In genomic region chr1:175204285-175204684, GRCh38 we compare ENCODE assay signal across 11 cellular contexts. TPM values are rescaled to one million over a fixed set of nuclear protein-coding genes. Genes with fewer than 3 reads are reported as not detected.
DNase-seq lines count a peak whose midpoint lies in the region; ATAC-seq, FAIRE-seq and TF ChIP-seq lines count a peak whose summit lies in the region.
"Had no signal": no experiment of that assay in that cellular context is flagged by ENCODE, and none has a peak within 500 bp of the region (broad histone marks: within the 10 kb centered on the region; RNA-seq: fewer than 3 reads in every experiment).

No MANE protein-coding gene starts in this region.

- ATAC-seq in GM19351 (IDR thresholded peaks at IDR 0.05; ENCODE audit: unreplicated experiment) (peak; percentile 82), HG03025 (IDR thresholded peaks at IDR 0.05; ENCODE audit: low FRiP score, unreplicated experiment) (peak; percentile 87)
- ATAC-seq in activated naive CD8-positive, alpha-beta T cell treated with anti-CD3 and anti-CD28 coated beads, Interleukin-2, amount 50 U/mL, for 24 hours, result peak; percentile 78

- H3K9me3 ChIP-seq in Caco-2, result no peaks in the 10 kb centered on the region
- H3K9me3 ChIP-seq: heart right ventricle had no signal

- peak; percentile 75 for DNase-seq in GM12865 (ENCODE audit: low read depth)
- no peak for DNase-seq in activated naive CD8-positive, alpha-beta T cell treated with anti-CD3 and anti-CD28 coated beads, Interleukin-2, amount 50 U/mL, for 24 hours
- DNase-seq in SK-N-DZ (ENCODE audit: low spot score), result no peak
- no peak for DNase-seq in Caco-2
- DNase-seq in HTR-8/SVneo (ENCODE audit: insufficient read length, low spot score), result no peak
- DNase-seq in NCI-H524 treated with DMSO at 0.1 percent for 48 hours (lab: John Stamatoyannopoulos, UW), result no peak
- DNase-seq: heart right ventricle, NCI-H2107 had no signal

- no peaks in the 10 kb centered on the region for H3K9me3 Mint-ChIP-seq in activated naive CD8-positive, alpha-beta T cell treated with anti-CD3 and anti-CD28 coated beads, Interleukin-2, amount 50 U/mL, for 24 hours
- no peaks in the 10 kb centered on the region for H3K9me3 Mint-ChIP-seq in Caco-2 (ENCODE audit: unreplicated experiment)

- no peaks in the 10 kb centered on the region for H3K4me1 ChIP-seq in Caco-2
- H3K4me1 ChIP-seq: parathyroid adenoma had no signal

- no peaks in the 10 kb centered on the region for H3K36me3 ChIP-seq in Caco-2 (ENCODE audit: control insufficient read depth, insufficient read depth, low read length)
- H3K36me3 ChIP-seq: heart right ventricle had no signal

- CTCF ChIA-PET in Caco-2 (lab: Charles Lee), result no interaction called here

- FAIRE-seq in HTR-8/SVneo (lab: Jason Lieb, UNC), result no peak

- peaks cover 30% of the 10 kb centered on the region for H3K4me1 Mint-ChIP-seq in activated naive CD8-positive, alpha-beta T cell treated with anti-CD3 and anti-CD28 coated beads, Interleukin-2, amount 50 U/mL, for 24 hours
- no peaks in the 10 kb centered on the region for H3K4me1 Mint-ChIP-seq in Caco-2 (ENCODE audit: low read depth, unreplicated experiment)

- TF ChIP-seq CTCF in GM12865 (IDR thresholded peaks at IDR 0.05; ENCODE audit: insufficient read depth, low read depth, low read length, missing control alignments) (no peak), Caco-2 (IDR thresholded peaks at IDR 0.05; ENCODE audit: insufficient read depth in 1 of 2, low read depth in 1 of 2, low read length in 1 of 2, severe bottlenecking in 1 of 2, unreplicated experiment in 1 of 2) (no peak)

- no peak overlapping the region for H3K4me3 ChIP-seq in GM12865 (ENCODE audit: low read depth, low read length)
- H3K4me3 ChIP-seq in Caco-2 (ENCODE audit: low read depth, low read length), result no peak overlapping the region
- H3K4me3 ChIP-seq: heart right ventricle had no signal

- no TSS peak for BruUV-seq in Caco-2 (replicated peaks; lab: Mats Ljungman, UMichigan)

- H3K27ac Mint-ChIP-seq in activated naive CD8-positive, alpha-beta T cell treated with anti-CD3 and anti-CD28 coated beads, Interleukin-2, amount 50 U/mL, for 24 hours, result no peak overlapping the region
- no peak overlapping the region for H3K27ac Mint-ChIP-seq in Caco-2 (ENCODE audit: unreplicated experiment)

- POLR2A ChIA-PET in Caco-2 (lab: Charles Lee), result interaction anchor here (0.5 kb wide), 1 partner anchor 9 kb away, joined by 6 read pairs; no protein-coding TSS in a partner anchor

- no peaks in the 10 kb centered on the region for H3K27me3 ChIP-seq in Caco-2 (replicated peaks; ENCODE audit: control insufficient read depth, insufficient read depth, low read length)
- H3K27me3 ChIP-seq: heart right ventricle had no signal

- no peaks in the 10 kb centered on the region for H3K27me3 Mint-ChIP-seq in activated naive CD8-positive, alpha-beta T cell treated with anti-CD3 and anti-CD28 coated beads, Interleukin-2, amount 50 U/mL, for 24 hours
- H3K27me3 Mint-ChIP-seq in Caco-2 (ENCODE audit: insufficient read depth, unreplicated experiment), result no peaks in the 10 kb centered on the region

- intact Hi-C loops in Caco-2 (cut with micrococcal nuclease; ENCODE audit: unreplicated experiment), result no loop called here

- H3K36me3 Mint-ChIP-seq in activated naive CD8-positive, alpha-beta T cell treated with anti-CD3 and anti-CD28 coated beads, Interleukin-2, amount 50 U/mL, for 24 hours (ENCODE audit: low read depth), result no peaks in the 10 kb centered on the region
- H3K36me3 Mint-ChIP-seq in Caco-2 (ENCODE audit: insufficient read depth, unreplicated experiment), result no peaks in the 10 kb centered on the region

- H3K4me3 Mint-ChIP-seq in activated naive CD8-positive, alpha-beta T cell treated with anti-CD3 and anti-CD28 coated beads, Interleukin-2, amount 50 U/mL, for 24 hours, result no peak overlapping the region
- H3K4me3 Mint-ChIP-seq in Caco-2 (ENCODE audit: unreplicated experiment), result no peak overlapping the region

RNA-seq across cellular contexts. Expression of gene KIAA0040, which starts 11.7 kb away (rescaled TPM):
- not detected in 2 replicates for polyA plus RNA-seq in SK-N-DZ (2014; cell fraction: cytosol; rRNA removed)
- polyA plus RNA-seq in SK-N-DZ (2014; cell fraction: nucleus; rRNA removed), result not detected in 2 replicates
- 18.9 and 24.9 TPM in 2 replicates for total RNA-seq in Caco-2 (2022)
